Comparison of ENCODE assay signal across 20 cellular contexts in genomic region chr11:11963842-11964773, GRCh38. TPM values are rescaled to one million over a fixed set of nuclear protein-coding genes. Genes with fewer than 3 reads are reported as not detected.
A peak's percentile ranks its signal among the peaks of the same experiment; 100 is the strongest.
DNase-seq lines count a peak whose midpoint lies in the region; ATAC-seq, FAIRE-seq and TF ChIP-seq lines count a peak whose summit lies in the region.
"Had no signal": no experiment of that assay in that cellular context is flagged by ENCODE, and none has a peak within 500 bp of the region (broad histone marks: within the 10 kb centered on the region; RNA-seq: fewer than 3 reads in every experiment).

No MANE protein-coding gene starts in this region.

- no peak overlapping the region for H3K4me3 ChIP-seq in heart left ventricle
- H3K4me3 ChIP-seq: adrenal gland, GM23338, skin epidermis, thoracic aorta had no signal

- no peak overlapping the region for H3K4me3 Mint-ChIP-seq in HFFc6
- H3K4me3 Mint-ChIP-seq: B cell, GM23338, T-helper 17 cell, WTC11 had no signal

- peak; percentile 45 to 67 (median 66) for ATAC-seq in heart left ventricle
- ATAC-seq in HG02973 (IDR thresholded peaks at IDR 0.05; ENCODE audit: unreplicated experiment): no peak
- ATAC-seq: GM23338, left colon, T-helper 17 cell, WTC11 had no signal

- DNase-seq in HFFc6 (no peak), NCI-H69 (lab: John Stamatoyannopoulos, UW) (peak; percentile 87), heart left ventricle (peak in 1 of 5 donors; percentile 54), putamen (ENCODE audit: low spot score) (peak; percentile 74), NCI-H2171 treated with DMSO at 0.1 percent for 48 hours (lab: John Stamatoyannopoulos, UW) (no peak), GM12892 (ENCODE audit: insufficient read length) (no peak)
- DNase-seq: Calu3, left colon, NCI-H1417, NCI-H510A, SIG-M5, T-helper 17 cell had no signal

- peaks cover 75% of the 10 kb centered on the region for H3K36me3 Mint-ChIP-seq in HFFc6 (ENCODE audit: low read depth)
- H3K36me3 Mint-ChIP-seq: WTC11 had no signal

- 0 out of 2 replicates have a peak overlapping the region, but pooled peaks have one; percentile 9 for H3K27ac Mint-ChIP-seq in HFFc6
- H3K27ac Mint-ChIP-seq: B cell, GM23338, T-helper 17 cell, WTC11 had no signal

- H3K9me3 ChIP-seq in heart left ventricle: peaks cover 0 to 7% (median 0%) of the 10 kb centered on the region in 12 donors
- H3K9me3 ChIP-seq: adrenal gland, thoracic aorta had no signal

- peaks cover 47% of the 10 kb centered on the region for H3K4me1 Mint-ChIP-seq in HFFc6 (ENCODE audit: low read depth)

- H3K4me1 ChIP-seq in heart left ventricle: peaks cover 0 to 81% (median 33%) of the 10 kb centered on the region in 12 donors
- H3K4me1 ChIP-seq: adrenal gland had no signal

- no peaks in the 10 kb centered on the region for H3K9me3 Mint-ChIP-seq in HFFc6
- H3K9me3 Mint-ChIP-seq: GM23338 had no signal

- peaks cover 0 to 21% (median 2%) of the 10 kb centered on the region in 9 donors for H3K36me3 ChIP-seq in heart left ventricle
- H3K36me3 ChIP-seq: thoracic aorta had no signal

- FAIRE-seq in GM12892 (lab: Jason Lieb, UNC): no peak

- TF ChIP-seq POLR2A in heart left ventricle (IDR thresholded peaks at IDR 0.05) (peak in 1 of 2 donors; percentile 26), GM12892 (IDR thresholded peaks at IDR 0.05; ENCODE audit: low read depth, low read length) (no peak)

- WGBS in heart left ventricle, 4 donors: 52 to 64% (median 57%) methylated on average over 12 to 15 of the region's 15 CpGs

- intact Hi-C loops in heart left ventricle (cut with DNase I): no loop called here

- no peaks in the 10 kb centered on the region for H3K27me3 ChIP-seq in heart left ventricle
- H3K27me3 ChIP-seq: adrenal gland had no signal

- H3K27ac ChIP-seq in heart left ventricle: peak overlapping the region in 10 of 12 donors; percentile 18 to 78 (median 63)
- H3K27ac ChIP-seq: KMS-11, skin epidermis, thoracic aorta had no signal

- peaks cover 20% of the 10 kb centered on the region for H3K27me3 Mint-ChIP-seq in HFFc6 (ENCODE audit: insufficient read depth)
- H3K27me3 Mint-ChIP-seq: T-helper 17 cell had no signal

- TF ChIP-seq CTCF in HFFc6 (IDR thresholded peaks at IDR 0.05): no peak
- no peak for TF ChIP-seq CTCF in heart left ventricle (IDR thresholded peaks at IDR 0.05)

RNA-seq across cellular contexts. Expression of gene DKK3, which starts 44.3 kb away (rescaled TPM):
- 100 to 1,000 TPM; 518 to 872 (median 646) TPM for total RNA-seq in HFFc6 (2021; fragmentation: NEBNext Ultra II Directional; extraction: Animal tissue kit (Norgen Biotek cat#: 25700))
- 100 to 1,000 TPM; 405 to 851 (median 724) TPM for total RNA-seq in heart left ventricle
- 100 to 1,000 TPM; 117 to 396 TPM for polyA plus RNA-seq in heart left ventricle
- polyA plus RNA-seq in GM12892 (2012; ENCODE audit: missing spikeins): 0.30 TPM
- total RNA-seq: B cell had no signal

Comparison
In these comparisons a context has a peak if more than half of its experiments do, and no peak if none do; other contexts are left out.
1. DNase-seq: peak in NCI-H69 (single experiment) and putamen (single experiment); none in HFFc6 (single experiment), NCI-H2171 treated with DMSO at 0.1 percent for 48 hours (single experiment) and GM12892 (single experiment).